In genomic region chr12:128578045-128578444, GRCh38 we compare ENCODE assay signal across 17 cellular contexts.
"Had no signal": no experiment of that assay in that cellular context is flagged by ENCODE, and none has a peak within 500 bp of the region (broad histone marks: within the 10 kb centered on the region; RNA-seq: fewer than 3 reads in every experiment).

No MANE protein-coding gene starts in this region.

- ATAC-seq: esophagus mucosa; heart right ventricle; left lobe of liver; naive thymus-derived CD4-positive, alpha-beta T cell; right lobe of liver; stimulated activated effector memory CD8-positive, alpha-beta T cell treated with anti-CD3 and anti-CD28 coated beads, Interleukin-12 subunit alpha, Interleukin-12 subunit beta, amount 100 ng/mL, for 72 hours; stimulated activated naive CD8-positive, alpha-beta T cell treated with anti-CD3 and anti-CD28 coated beads, Interleukin-15, Interleukin-2, amounts not matched to agents 100 U/mL and 50 U/mL, for 24 hours had no signal

- H3K9me3 ChIP-seq: prostate gland, right lobe of liver, suprapubic skin, thyroid gland had no signal

- DNase-seq: effector memory CD4-positive, alpha-beta T cell; heart right ventricle; hypothalamus; islet precursor cell; mammary epithelial cell; naive thymus-derived CD4-positive, alpha-beta T cell; right lobe of liver; stimulated activated CD4-positive, alpha-beta T cell treated with anti-CD3 and anti-CD28 coated beads, Interleukin-4, amount 100 ng/mL, for 1 hour; stimulated activated CD8-positive, alpha-beta memory T cell treated with anti-CD3 and anti-CD28 coated beads, Interleukin-4, amount 100 ng/mL, for 48 hours; stimulated activated naive CD8-positive, alpha-beta T cell treated with anti-CD3 and anti-CD28 coated beads, Interleukin-15, Interleukin-2, amounts not matched to agents 100 U/mL and 50 U/mL, for 24 hours; thyroid gland had no signal

- H3K4me3 ChIP-seq: heart right ventricle, prostate gland, right lobe of liver, suprapubic skin, thyroid gland had no signal

- H3K4me1 ChIP-seq: heart right ventricle, parathyroid adenoma, prostate gland, right lobe of liver, suprapubic skin, thyroid gland had no signal

- H3K27ac ChIP-seq: heart right ventricle, parathyroid adenoma, prostate gland, right lobe of liver, suprapubic skin, thyroid gland had no signal

- H3K36me3 ChIP-seq: heart right ventricle, prostate gland, right lobe of liver, suprapubic skin, thyroid gland had no signal

- H3K27me3 ChIP-seq: heart right ventricle, right lobe of liver, suprapubic skin, thyroid gland had no signal
